Comparison of ENCODE assay signal across 1 cellular context in the genomic region with DNA sequence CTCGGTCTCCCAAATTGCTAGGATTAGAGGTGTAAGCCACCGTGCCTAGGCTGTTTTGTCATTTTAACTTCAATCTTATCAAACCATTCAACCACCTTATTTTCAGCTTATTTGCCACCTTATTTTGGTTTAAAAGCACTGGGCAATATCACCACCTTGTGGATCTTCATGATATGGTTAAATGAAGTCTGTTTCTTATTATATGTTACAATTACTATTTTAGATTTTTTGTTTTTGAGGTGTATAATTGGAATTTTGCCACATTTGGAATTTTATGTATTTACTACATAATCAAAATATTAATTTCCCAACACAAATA.
TF ChIP-seq lines count a peak whose summit lies in the region.

No MANE protein-coding gene starts in this region.

TF ChIP-seq in GM23338, 12 proteins besides CTCF, POLR2A, EP300 and RAD21 (continued from another document):
- TF ChIP-seq, protein P1, sequence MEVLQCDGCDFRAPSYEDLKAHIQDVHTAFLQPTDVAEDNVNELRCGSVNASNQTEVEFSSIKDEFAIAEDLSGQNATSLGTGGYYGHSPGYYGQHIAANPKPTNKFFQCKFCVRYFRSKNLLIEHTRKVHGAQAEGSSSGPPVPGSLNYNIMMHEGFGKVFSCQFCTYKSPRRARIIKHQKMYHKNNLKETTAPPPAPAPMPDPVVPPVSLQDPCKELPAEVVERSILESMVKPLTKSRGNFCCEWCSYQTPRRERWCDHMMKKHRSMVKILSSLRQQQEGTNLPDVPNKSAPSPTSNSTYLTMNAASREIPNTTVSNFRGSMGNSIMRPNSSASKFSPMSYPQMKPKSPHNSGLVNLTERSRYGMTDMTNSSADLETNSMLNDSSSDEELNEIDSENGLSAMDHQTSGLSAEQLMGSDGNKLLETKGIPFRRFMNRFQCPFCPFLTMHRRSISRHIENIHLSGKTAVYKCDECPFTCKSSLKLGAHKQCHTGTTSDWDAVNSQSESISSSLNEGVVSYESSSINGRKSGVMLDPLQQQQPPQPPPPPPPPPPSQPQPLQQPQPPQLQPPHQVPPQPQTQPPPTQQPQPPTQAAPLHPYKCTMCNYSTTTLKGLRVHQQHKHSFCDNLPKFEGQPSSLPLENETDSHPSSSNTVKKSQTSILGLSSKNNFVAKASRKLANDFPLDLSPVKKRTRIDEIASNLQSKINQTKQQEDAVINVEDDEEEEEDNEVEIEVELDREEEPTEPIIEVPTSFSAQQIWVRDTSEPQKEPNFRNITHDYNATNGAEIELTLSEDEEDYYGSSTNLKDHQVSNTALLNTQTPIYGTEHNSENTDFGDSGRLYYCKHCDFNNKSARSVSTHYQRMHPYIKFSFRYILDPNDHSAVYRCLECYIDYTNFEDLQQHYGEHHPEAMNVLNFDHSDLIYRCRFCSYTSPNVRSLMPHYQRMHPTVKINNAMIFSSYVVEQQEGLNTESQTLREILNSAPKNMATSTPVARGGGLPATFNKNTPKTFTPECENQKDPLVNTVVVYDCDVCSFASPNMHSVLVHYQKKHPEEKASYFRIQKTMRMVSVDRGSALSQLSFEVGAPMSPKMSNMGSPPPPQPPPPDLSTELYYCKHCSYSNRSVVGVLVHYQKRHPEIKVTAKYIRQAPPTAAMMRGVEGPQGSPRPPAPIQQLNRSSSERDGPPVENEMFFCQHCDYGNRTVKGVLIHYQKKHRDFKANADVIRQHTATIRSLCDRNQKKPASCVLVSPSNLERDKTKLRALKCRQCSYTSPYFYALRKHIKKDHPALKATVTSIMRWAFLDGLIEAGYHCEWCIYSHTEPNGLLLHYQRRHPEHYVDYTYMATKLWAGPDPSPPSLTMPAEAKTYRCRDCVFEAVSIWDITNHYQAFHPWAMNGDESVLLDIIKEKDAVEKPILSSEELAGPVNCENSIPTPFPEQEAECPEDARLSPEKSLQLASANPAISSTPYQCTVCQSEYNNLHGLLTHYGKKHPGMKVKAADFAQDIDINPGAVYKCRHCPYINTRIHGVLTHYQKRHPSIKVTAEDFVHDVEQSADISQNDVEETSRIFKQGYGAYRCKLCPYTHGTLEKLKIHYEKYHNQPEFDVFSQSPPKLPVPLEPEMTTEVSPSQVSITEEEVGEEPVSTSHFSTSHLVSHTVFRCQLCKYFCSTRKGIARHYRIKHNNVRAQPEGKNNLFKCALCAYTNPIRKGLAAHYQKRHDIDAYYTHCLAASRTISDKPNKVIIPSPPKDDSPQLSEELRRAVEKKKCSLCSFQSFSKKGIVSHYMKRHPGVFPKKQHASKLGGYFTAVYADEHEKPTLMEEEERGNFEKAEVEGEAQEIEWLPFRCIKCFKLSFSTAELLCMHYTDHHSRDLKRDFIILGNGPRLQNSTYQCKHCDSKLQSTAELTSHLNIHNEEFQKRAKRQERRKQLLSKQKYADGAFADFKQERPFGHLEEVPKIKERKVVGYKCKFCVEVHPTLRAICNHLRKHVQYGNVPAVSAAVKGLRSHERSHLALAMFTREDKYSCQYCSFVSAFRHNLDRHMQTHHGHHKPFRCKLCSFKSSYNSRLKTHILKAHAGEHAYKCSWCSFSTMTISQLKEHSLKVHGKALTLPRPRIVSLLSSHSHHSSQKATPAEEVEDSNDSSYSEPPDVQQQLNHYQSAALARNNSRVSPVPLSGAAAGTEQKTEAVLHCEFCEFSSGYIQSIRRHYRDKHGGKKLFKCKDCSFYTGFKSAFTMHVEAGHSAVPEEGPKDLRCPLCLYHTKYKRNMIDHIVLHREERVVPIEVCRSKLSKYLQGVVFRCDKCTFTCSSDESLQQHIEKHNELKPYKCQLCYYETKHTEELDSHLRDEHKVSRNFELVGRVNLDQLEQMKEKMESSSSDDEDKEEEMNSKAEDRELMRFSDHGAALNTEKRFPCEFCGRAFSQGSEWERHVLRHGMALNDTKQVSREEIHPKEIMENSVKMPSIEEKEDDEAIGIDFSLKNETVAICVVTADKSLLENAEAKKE (CRISPR knock-in tag; IDR thresholded peaks at IDR 0.05) = no peak
TF ChIP-seq in GM23338: peak in this region for 0.
